In genomic region chr13:99376132-99376531, GRCh38 we compare ENCODE assay signal across 10 cellular contexts.
DNase-seq lines count a peak whose midpoint lies in the region; ATAC-seq and TF ChIP-seq lines count a peak whose summit lies in the region.
"Had no signal": no experiment of that assay in that cellular context is flagged by ENCODE, and none has a peak within 500 bp of the region (broad histone marks: within the 10 kb centered on the region; RNA-seq: fewer than 3 reads in every experiment).

No MANE protein-coding gene starts in this region.

- no peak overlapping the region for H3K4me3 Mint-ChIP-seq in Caco-2 (ENCODE audit: unreplicated experiment)
- H3K4me3 Mint-ChIP-seq in activated CD4-positive, alpha-beta T cell treated with anti-CD3 and anti-CD28 coated beads for 36 hours, result no peak overlapping the region

- BruUV-seq in Caco-2 (replicated peaks; lab: Mats Ljungman, UMichigan), result no TSS peak

- peak overlapping the region; percentile 23 for H3K27ac Mint-ChIP-seq in Caco-2 (ENCODE audit: unreplicated experiment)
- H3K27ac Mint-ChIP-seq in activated CD4-positive, alpha-beta T cell treated with anti-CD3 and anti-CD28 coated beads for 36 hours, result no peak overlapping the region

- no peak overlapping the region for H3K27ac ChIP-seq in right atrium auricular region
- H3K27ac ChIP-seq: gastrocnemius medialis had no signal

- H3K27me3 ChIP-seq in Caco-2 (replicated peaks; ENCODE audit: control insufficient read depth, insufficient read depth, low read length) (no peaks in the 10 kb centered on the region), right atrium auricular region (no peaks in the 10 kb centered on the region)
- H3K27me3 ChIP-seq: gastrocnemius medialis had no signal

- no peaks in the 10 kb centered on the region for H3K9me3 Mint-ChIP-seq in Caco-2 (ENCODE audit: unreplicated experiment)
- H3K9me3 Mint-ChIP-seq in activated CD4-positive, alpha-beta T cell treated with anti-CD3 and anti-CD28 coated beads for 36 hours (ENCODE audit: low read depth), result no peaks in the 10 kb centered on the region

- ATAC-seq in GM19463 (IDR thresholded peaks at IDR 0.05; ENCODE audit: unreplicated experiment), result peak; percentile 49
- ATAC-seq in HG03378 (IDR thresholded peaks at IDR 0.05; ENCODE audit: unreplicated experiment), result peak; percentile 48
- no peak for ATAC-seq in activated CD4-positive, alpha-beta T cell treated with anti-CD3 and anti-CD28 coated beads for 36 hours
- ATAC-seq: gastrocnemius medialis had no signal

- intact Hi-C loops in Caco-2 (cut with micrococcal nuclease; ENCODE audit: unreplicated experiment), result no loop called here
- intact Hi-C loops in activated CD4-positive, alpha-beta T cell treated with anti-CD3 and anti-CD28 coated beads for 36 hours (cut with DNase I, micrococcal nuclease), result no loop called here

- H3K36me3 Mint-ChIP-seq in Caco-2 (ENCODE audit: insufficient read depth, unreplicated experiment), result peaks cover 60% of the 10 kb centered on the region
- peaks cover 59% of the 10 kb centered on the region for H3K36me3 Mint-ChIP-seq in activated CD4-positive, alpha-beta T cell treated with anti-CD3 and anti-CD28 coated beads for 36 hours (ENCODE audit: low read depth)

- CTCF ChIA-PET in Caco-2 (lab: Charles Lee), result no interaction called here
- CTCF ChIA-PET in activated CD4-positive, alpha-beta T cell treated with anti-CD3 and anti-CD28 coated beads for 36 hours (lab: Charles Lee), result interaction anchor here (0.7 to 1.7 kb wide), 6 partner anchors 9 to 199 kb away, joined by 3 to 6 read pairs (median 4); no protein-coding TSS in a partner anchor

- POLR2A ChIA-PET in Caco-2 (lab: Charles Lee), result no interaction called here
- POLR2A ChIA-PET in activated CD4-positive, alpha-beta T cell treated with anti-CD3 and anti-CD28 coated beads for 36 hours (lab: Charles Lee), result interaction anchor here (0.6 kb wide), 1 partner anchor 57 kb away, joined by 3 read pairs; no protein-coding TSS in a partner anchor

- DNase-seq in Caco-2, result no peak
- DNase-seq in right atrium auricular region (ENCODE audit: low spot score), result peak; percentile 68
- DNase-seq in hepatic stellate cell (ENCODE audit: low spot score), result no peak
- no peak for DNase-seq in HPDE6-E6E7 (ENCODE audit: extremely low spot score)
- DNase-seq in iPS-NIHi7 (ENCODE audit: extremely low spot score), result no peak
- DNase-seq in activated CD4-positive, alpha-beta T cell treated with anti-CD3 and anti-CD28 coated beads for 36 hours, result no peak
- DNase-seq: MM.1S had no signal

- TF ChIP-seq CTCF in Caco-2 (IDR thresholded peaks at IDR 0.05; ENCODE audit: insufficient read depth in 1 of 2, low read depth in 1 of 2, low read length in 1 of 2, severe bottlenecking in 1 of 2, unreplicated experiment in 1 of 2) (no peak), right atrium auricular region (IDR thresholded peaks at IDR 0.05) (no peak)

- no peaks in the 10 kb centered on the region for H3K27me3 Mint-ChIP-seq in Caco-2 (ENCODE audit: insufficient read depth, unreplicated experiment)
- no peaks in the 10 kb centered on the region for H3K27me3 Mint-ChIP-seq in activated CD4-positive, alpha-beta T cell treated with anti-CD3 and anti-CD28 coated beads for 36 hours

- H3K36me3 ChIP-seq in Caco-2 (ENCODE audit: control insufficient read depth, insufficient read depth, low read length), result no peaks in the 10 kb centered on the region
- H3K36me3 ChIP-seq in right atrium auricular region, result peaks cover 12% of the 10 kb centered on the region

- H3K4me3 ChIP-seq in Caco-2 (ENCODE audit: low read depth, low read length) (no peak overlapping the region), right atrium auricular region (no peak overlapping the region)
- H3K4me3 ChIP-seq: gastrocnemius medialis had no signal

- H3K4me1 Mint-ChIP-seq in Caco-2 (ENCODE audit: low read depth, unreplicated experiment), result no peaks in the 10 kb centered on the region
- peaks cover 84% of the 10 kb centered on the region for H3K4me1 Mint-ChIP-seq in activated CD4-positive, alpha-beta T cell treated with anti-CD3 and anti-CD28 coated beads for 36 hours

- H3K9me3 ChIP-seq in Caco-2 (no peaks in the 10 kb centered on the region), right atrium auricular region (peaks cover 0 to 4% of the 10 kb centered on the region in 2 donors)
- H3K9me3 ChIP-seq: gastrocnemius medialis had no signal

- no peaks in the 10 kb centered on the region for H3K4me1 ChIP-seq in Caco-2
- H3K4me1 ChIP-seq in right atrium auricular region, result peaks cover 0 to 7% of the 10 kb centered on the region in 2 donors
- H3K4me1 ChIP-seq: gastrocnemius medialis had no signal
